Comparison of ENCODE assay signal across 17 cellular contexts in genomic region chr12:115336506-115336905, GRCh38.
DNase-seq lines count a peak whose midpoint lies in the region; ATAC-seq and TF ChIP-seq lines count a peak whose summit lies in the region.
"Had no signal": no experiment of that assay in that cellular context is flagged by ENCODE, and none has a peak within 500 bp of the region (broad histone marks: within the 10 kb centered on the region; RNA-seq: fewer than 3 reads in every experiment).

No MANE protein-coding gene starts in this region.

- H3K9ac ChIP-seq in adipocyte (ENCODE audit: low read length) (no peak overlapping the region), smooth muscle cell (ENCODE audit: low read depth) (no peak overlapping the region)
- H3K9ac ChIP-seq: BLaER1 treated with 17β-estradiol and CSF1 and Interleukin-3, amounts not matched to agents 10 nM and 100 nM had no signal

- no peaks in the 10 kb centered on the region for H3K79me2 ChIP-seq in smooth muscle cell (ENCODE audit: low read depth)

- peak overlapping the region in 7 of 12 donors; percentile 20 to 84 (median 40) for H3K27ac ChIP-seq in heart left ventricle
- H3K27ac ChIP-seq in smooth muscle cell (ENCODE audit: low read depth): peak overlapping the region; percentile 52
- H3K27ac ChIP-seq: BLaER1 treated with 17β-estradiol and CSF1 and Interleukin-3, amounts not matched to agents 10 nM and 100 nM had no signal

- ATAC-seq in heart left ventricle (no peak), left cardiac atrium (no peak), HG03139 (IDR thresholded peaks at IDR 0.05; ENCODE audit: unreplicated experiment) (no peak)
- ATAC-seq: GM23338 had no signal

- DNase-seq in heart left ventricle (no peak), left cardiac atrium (no peak), EH (ENCODE audit: low read depth) (peak; percentile 65), adipocyte (ENCODE audit: low read depth) (peak; percentile 24), smooth muscle cell (lab: John Stamatoyannopoulos, UW; ENCODE audit: unreplicated experiment) (no peak), NCI-H1092 treated with DMSO at 0.1 percent for 48 hours (lab: John Stamatoyannopoulos, UW) (no peak), medulla oblongata (ENCODE audit: extremely low spot score) (no peak)
- DNase-seq: 8988T; ACHN; Calu3; CD4-positive, alpha-beta T cell; DMS 273 treated with DMSO at 0.1 percent for 48 hours; GDM1; H9 had no signal

- peaks cover 20% of the 10 kb centered on the region for H3F3A ChIP-seq in smooth muscle cell (ENCODE audit: low read depth)

- peaks cover 0 to 6% (median 0%) of the 10 kb centered on the region in 12 donors for H3K9me3 ChIP-seq in heart left ventricle
- no peaks in the 10 kb centered on the region for H3K9me3 ChIP-seq in adipocyte (ENCODE audit: control insufficient read depth, low read length)
- no peaks in the 10 kb centered on the region for H3K9me3 ChIP-seq in smooth muscle cell (replicated peaks; ENCODE audit: low read depth)

- H3K4me3 ChIP-seq in heart left ventricle: peak overlapping the region in 9 of 12 donors; percentile 9 to 38 (median 21)
- H3K4me3 ChIP-seq in adipocyte (ENCODE audit: low read length): no peak overlapping the region
- H3K4me3 ChIP-seq in smooth muscle cell: no peak overlapping the region
- H3K4me3 ChIP-seq: BLaER1 treated with 17β-estradiol and CSF1 and Interleukin-3, amounts not matched to agents 10 nM and 100 nM; GM23338 had no signal

- H2AFZ ChIP-seq in smooth muscle cell (ENCODE audit: low read depth): no peak overlapping the region
- H2AFZ ChIP-seq: GM23338 had no signal

- 82 to 91% (median 88%) methylated on average over 3 of the region's 3 CpGs for WGBS in heart left ventricle, 4 donors
- 30% methylated on average over 3 of the region's 3 CpGs for WGBS in smooth muscle cell (ENCODE audit: low lambda C conversion rate)

- no peak for TF ChIP-seq CTCF in heart left ventricle (IDR thresholded peaks at IDR 0.05)
- no peak for TF ChIP-seq CTCF in smooth muscle cell (IDR thresholded peaks at IDR 0.05; ENCODE audit: borderline replicate concordance, insufficient read depth, poor library complexity, severe bottlenecking)

- H3K4me2 ChIP-seq in smooth muscle cell: peak overlapping the region; percentile 60
- H3K4me2 ChIP-seq: BLaER1 treated with 17β-estradiol and CSF1 and Interleukin-3, amounts not matched to agents 10 nM and 100 nM; GM23338 had no signal

- intact Hi-C loops in heart left ventricle (cut with DNase I) (loop anchor here in 2 of 10 donors (5.0 to 10.0 kb wide), 3 partner anchors 418 to 664 kb away; partner anchors contain the start of gene TBX3 (in 1 of the 2)), left cardiac atrium (cut with DNase I) (loop anchor here in 1 of 2 donors (10.0 kb wide), 1 partner anchor 652 kb away; the partner anchor contains the start of gene TBX3)

- H3K4me1 ChIP-seq in heart left ventricle: peaks cover 0 to 28% (median 3%) of the 10 kb centered on the region in 12 donors
- H3K4me1 ChIP-seq in adipocyte (ENCODE audit: control insufficient read depth, insufficient read depth, low read length): peaks cover 69% of the 10 kb centered on the region
- peaks cover 7% of the 10 kb centered on the region for H3K4me1 ChIP-seq in smooth muscle cell (ENCODE audit: low read depth)

- TF ChIP-seq POLR2A in heart left ventricle (IDR thresholded peaks at IDR 0.05): no peak

- no peaks in the 10 kb centered on the region for H3K27me3 ChIP-seq in heart left ventricle
- no peaks in the 10 kb centered on the region for H3K27me3 ChIP-seq in adipocyte (replicated peaks; ENCODE audit: control insufficient read depth, insufficient read depth, low read length)
- no peaks in the 10 kb centered on the region for H3K27me3 ChIP-seq in smooth muscle cell (ENCODE audit: low read depth)
- H3K27me3 ChIP-seq: BLaER1 treated with 17β-estradiol and CSF1 and Interleukin-3, amounts not matched to agents 10 nM and 100 nM had no signal

- H4K20me1 ChIP-seq in smooth muscle cell (ENCODE audit: low read depth): no peaks in the 10 kb centered on the region
- H4K20me1 ChIP-seq: BLaER1 treated with 17β-estradiol and CSF1 and Interleukin-3, amounts not matched to agents 10 nM and 100 nM had no signal

- H3K36me3 ChIP-seq in heart left ventricle: no peaks in the 10 kb centered on the region
- H3K36me3 ChIP-seq in adipocyte (ENCODE audit: control insufficient read depth, insufficient read depth, low read length, severe bottlenecking): no peaks in the 10 kb centered on the region
- H3K36me3 ChIP-seq in smooth muscle cell (ENCODE audit: low read depth): no peaks in the 10 kb centered on the region
- H3K36me3 ChIP-seq: BLaER1 treated with 17β-estradiol and CSF1 and Interleukin-3, amounts not matched to agents 10 nM and 100 nM had no signal

Comparison
In these comparisons a context has a peak if more than half of its experiments do, and no peak if none do; other contexts are left out.
1. DNase-seq: peak in EH (single experiment) and adipocyte (single experiment); none in heart left ventricle (0 of 5), left cardiac atrium (single experiment), smooth muscle cell (single experiment), NCI-H1092 treated with DMSO at 0.1 percent for 48 hours (single experiment) and medulla oblongata (single experiment).
2. H3K4me3 ChIP-seq: peak in heart left ventricle (9 of 12); none in adipocyte (single experiment) and smooth muscle cell (single experiment).